22 cellular contexts compared by ENCODE assay signal in the genomic region with DNA sequence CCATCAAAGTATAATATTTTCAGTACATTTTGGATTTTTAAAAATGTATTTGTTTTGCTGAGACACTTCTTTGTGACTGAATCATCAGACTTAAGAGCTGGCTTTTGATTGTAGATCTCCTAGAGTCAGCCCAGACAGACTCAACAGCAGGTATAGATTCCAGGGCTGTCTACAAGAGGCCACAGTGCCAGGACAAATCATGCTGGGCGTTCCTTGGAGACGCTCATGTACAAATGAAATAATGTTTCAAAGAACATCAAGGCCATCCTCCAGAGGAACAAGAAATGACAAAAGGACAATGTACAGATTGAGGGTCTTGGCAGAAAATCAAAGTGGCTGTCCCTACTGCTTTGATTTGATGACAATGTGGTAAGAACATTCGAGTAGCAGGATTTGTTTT.
"Had no signal": no experiment of that assay in that cellular context is flagged by ENCODE, and none has a peak within 500 bp of the region (broad histone marks: within the 10 kb centered on the region; RNA-seq: fewer than 3 reads in every experiment).

No MANE protein-coding gene starts in this region.

- H3K27me3 Mint-ChIP-seq: activated B cell treated with CpG ODN at 0.5 μM for 24 hours; activated naive CD8-positive, alpha-beta T cell treated with anti-CD3 and anti-CD28 coated beads, Interleukin-2, amount 10 ng/mL, durations not matched to agents 7 days and 5 days; memory B cell; naive thymus-derived CD4-positive, alpha-beta T cell had no signal

- H3K36me3 Mint-ChIP-seq: activated naive CD8-positive, alpha-beta T cell treated with anti-CD3 and anti-CD28 coated beads, Interleukin-2, amount 10 ng/mL, durations not matched to agents 7 days and 5 days; memory B cell; naive thymus-derived CD4-positive, alpha-beta T cell had no signal

- H3K4me3 Mint-ChIP-seq: activated B cell treated with CpG ODN at 0.5 μM for 24 hours; activated naive CD8-positive, alpha-beta T cell treated with anti-CD3 and anti-CD28 coated beads, Interleukin-2, amount 10 ng/mL, durations not matched to agents 7 days and 5 days; memory B cell; naive thymus-derived CD4-positive, alpha-beta T cell had no signal

- H3K4me1 Mint-ChIP-seq: activated B cell treated with CpG ODN at 0.5 μM for 24 hours; activated naive CD8-positive, alpha-beta T cell treated with anti-CD3 and anti-CD28 coated beads, Interleukin-2, amount 10 ng/mL, durations not matched to agents 7 days and 5 days; memory B cell had no signal

- H3K4me1 ChIP-seq: colonic mucosa, parathyroid adenoma, tibial nerve, vagina had no signal

- H3K9me3 Mint-ChIP-seq: activated B cell treated with CpG ODN at 0.5 μM for 24 hours; activated naive CD8-positive, alpha-beta T cell treated with anti-CD3 and anti-CD28 coated beads, Interleukin-2, amount 10 ng/mL, durations not matched to agents 7 days and 5 days; memory B cell had no signal

- H3K4me3 ChIP-seq: cardiac muscle cell, colonic mucosa, heart right ventricle, left lung, mucosa of descending colon, skin epidermis, tibial nerve, vagina had no signal

- H3K27ac Mint-ChIP-seq: activated B cell treated with CpG ODN at 0.5 μM for 24 hours; activated naive CD8-positive, alpha-beta T cell treated with anti-CD3 and anti-CD28 coated beads, Interleukin-2, amount 10 ng/mL, durations not matched to agents 7 days and 5 days; memory B cell; naive thymus-derived CD4-positive, alpha-beta T cell had no signal

- H3K79me2 ChIP-seq: parathyroid adenoma had no signal

- H3K27me3 ChIP-seq: cardiac muscle cell, colonic mucosa, heart right ventricle, left lung, neutrophil, tibial nerve, vagina had no signal

- H3K9me3 ChIP-seq: colonic mucosa, left lung, mucosa of descending colon, neutrophil, tibial nerve, vagina had no signal

- H3K27ac ChIP-seq: cardiac muscle cell, colonic mucosa, heart right ventricle, left lung, neutrophil, parathyroid adenoma, skin epidermis, tibial nerve, vagina had no signal

- DNase-seq: activated B cell treated with CpG ODN at 0.5 μM for 24 hours; activated CD4-positive, alpha-beta T cell treated with anti-CD3 and anti-CD28 coated beads for 48 hours; activated CD8-positive, alpha-beta memory T cell treated with anti-CD3 and anti-CD28 coated beads for 24 hours; activated naive CD4-positive, alpha-beta T cell; activated naive CD8-positive, alpha-beta T cell treated with anti-CD3 and anti-CD28 coated beads, Interleukin-2, amount 10 ng/mL, durations not matched to agents 7 days and 5 days; anterior cingulate cortex; colonic mucosa; heart right ventricle; left lung; mucosa of descending colon; naive thymus-derived CD4-positive, alpha-beta T cell; retina; stimulated activated CD4-positive, alpha-beta T cell treated with anti-CD3 and anti-CD28 coated beads, Interleukin-4, amount 100 ng/mL, for 24 hours; stimulated activated naive CD4-positive, alpha-beta T cell; SW 1271 had no signal

- H2AFZ ChIP-seq: parathyroid adenoma had no signal

- H3K36me3 ChIP-seq: cardiac muscle cell, colonic mucosa, heart right ventricle, left lung, neutrophil, tibial nerve, vagina had no signal

- H3K9ac ChIP-seq: parathyroid adenoma had no signal

- ATAC-seq: left lung; mucosa of descending colon; naive thymus-derived CD4-positive, alpha-beta T cell had no signal
